Comparison of ENCODE assay signal across 9 cellular contexts in genomic region chrX:136759968-136760367, GRCh38. TPM values are rescaled to one million over a fixed set of nuclear protein-coding genes. Genes with fewer than 3 reads are reported as not detected.
DNase-seq lines count a peak whose midpoint lies in the region; ATAC-seq and TF ChIP-seq lines count a peak whose summit lies in the region.
"Had no signal": no experiment of that assay in that cellular context is flagged by ENCODE, and none has a peak within 500 bp of the region (broad histone marks: within the 10 kb centered on the region; RNA-seq: fewer than 3 reads in every experiment).

No MANE protein-coding gene starts in this region.

- H3K4me1 Mint-ChIP-seq in immature natural killer cell (peaks cover 20 to 54% of the 10 kb centered on the region in 2 donors), nephron progenitor cell (no peaks in the 10 kb centered on the region)

- H3K27ac Mint-ChIP-seq in immature natural killer cell: peak overlapping the region in 5 of 6 donors; percentile 8 to 77 (median 38)
- no peak overlapping the region for H3K27ac Mint-ChIP-seq in nephron progenitor cell

- no peaks in the 10 kb centered on the region for H3K36me3 Mint-ChIP-seq in immature natural killer cell
- no peaks in the 10 kb centered on the region for H3K36me3 Mint-ChIP-seq in nephron progenitor cell (ENCODE audit: low read depth)

- DNase-seq in NB4 (ENCODE audit: low read depth): peak; percentile 75
- no peak for DNase-seq in immature natural killer cell
- no peak for DNase-seq in nephron progenitor cell
- no peak for DNase-seq in A172 (ENCODE audit: low spot score)
- DNase-seq in NCI-H524 treated with DMSO at 0.1 percent for 48 hours (lab: John Stamatoyannopoulos, UW): no peak
- no peak for DNase-seq in stimulated activated CD4-positive, alpha-beta T cell treated with anti-CD3 and anti-CD28 coated beads, Interleukin-15, amount 100 ng/mL, for 24 hours

- H3K27me3 Mint-ChIP-seq in immature natural killer cell (ENCODE audit: low read depth in 3 of 3) (peaks cover 2 to 7% (median 3%) of the 10 kb centered on the region in 3 donors), nephron progenitor cell (ENCODE audit: low read depth, poor library complexity) (peaks cover 2% of the 10 kb centered on the region)

- TF ChIP-seq CTCF in NB4 (IDR thresholded peaks at IDR 0.05; ENCODE audit: low read depth, low read length) (no peak), nephron progenitor cell (IDR thresholded peaks at IDR 0.05) (no peak)

- TF ChIP-seq POLR2A in NB4 (IDR thresholded peaks at IDR 0.05; ENCODE audit: extremely low read depth, insufficient read length): no peak

- ATAC-seq in GM18511 (IDR thresholded peaks at IDR 0.05; ENCODE audit: unreplicated experiment): peak; percentile 87
- ATAC-seq in HG02610 (IDR thresholded peaks at IDR 0.05; ENCODE audit: unreplicated experiment): peak; percentile 80
- ATAC-seq: body of pancreas had no signal

- H3K4me3 Mint-ChIP-seq in immature natural killer cell (no peak overlapping the region), nephron progenitor cell (no peak overlapping the region)

- no peak overlapping the region for H3K4me3 ChIP-seq in NB4 (ENCODE audit: low read depth, low read length)
- H3K4me3 ChIP-seq: body of pancreas had no signal

- H3K9me3 Mint-ChIP-seq in immature natural killer cell (no peaks in the 10 kb centered on the region), nephron progenitor cell (peaks cover 30% of the 10 kb centered on the region)

RNA-seq across cellular contexts. Expression of gene ARHGEF6, which starts 20.8 kb away (rescaled TPM):
- 10 to 100 TPM; 48.4 to 62.0 (median 50.5) TPM for polyA plus RNA-seq in immature natural killer cell
- total RNA-seq in A172 (2014; rRNA removed; shearing (Covaris generic)): 5.0 and 5.2 TPM in 2 replicates
